Comparison of ENCODE assay signal across 8 cellular contexts in the genomic region with DNA sequence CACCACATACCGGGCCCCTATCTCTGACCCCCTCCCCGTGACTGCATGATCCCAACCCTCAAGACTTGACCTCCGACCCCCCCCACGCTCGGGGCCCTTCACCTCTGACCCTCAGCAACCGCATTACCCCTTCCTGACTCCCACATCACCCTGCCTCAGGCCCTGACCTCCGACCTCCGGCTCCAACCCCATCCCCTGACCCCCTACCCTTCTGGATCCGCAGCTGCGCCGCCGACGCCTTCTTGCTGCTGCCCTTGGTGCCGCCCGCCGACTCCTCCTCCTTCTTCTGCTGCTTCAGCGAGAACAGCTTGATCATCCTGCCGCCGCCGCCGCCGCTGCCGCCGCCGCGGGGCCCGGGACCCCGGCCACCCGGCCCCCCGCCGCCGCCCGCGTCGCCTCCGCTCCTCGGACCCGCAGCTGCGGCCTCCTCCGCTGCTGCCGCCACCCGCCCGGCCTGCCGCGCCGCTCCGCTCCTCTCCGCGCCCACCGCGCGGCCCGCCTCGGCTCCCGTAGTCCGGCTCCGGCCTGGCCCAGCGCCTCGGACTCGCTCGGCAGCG. TPM values are rescaled to one million over a fixed set of nuclear protein-coding genes. Genes with fewer than 3 reads are reported as not detected.
DNase-seq lines count a peak whose midpoint lies in the region; ATAC-seq, FAIRE-seq and TF ChIP-seq lines count a peak whose summit lies in the region.

A gene (minus strand): TSS at position 546 of the 557 bp plus-strand sequence. CDS start 230 bp downstream, at position 316.

- in situ Hi-C loops in brain microvascular endothelial cell (cut with HindIII; ENCODE audit: low pct_ligation_motif_present, low sequenced_read_pairs) = no loop called here

- TF ChIP-seq CTCF in brain microvascular endothelial cell (IDR thresholded peaks at IDR 0.05; ENCODE audit: low read depth, low read length, missing control alignments) (no peak), keratinocyte (optimal IDR thresholded peaks at IDR 0.05 in 1 of 3, IDR thresholded peaks at IDR 0.05 in 1 of 3, conservative IDR thresholded peaks at IDR 0.05 in 1 of 3; ENCODE audit: extremely low read depth in 1 of 3, insufficient read depth in 2 of 3, low read length in 3 of 3) (no peak)

- peaks cover 42% of the 10 kb centered on the region for H3K79me2 ChIP-seq in keratinocyte (ENCODE audit: control insufficient read depth, insufficient read depth, low read length)

- dilution Hi-C loops in keratinocyte (cut with MboI; ENCODE audit: extremely low pct_ligation_motif_present, low sequenced_read_pairs) = no loop called here

- no peaks in the 10 kb centered on the region for H3K9me1 ChIP-seq in keratinocyte (ENCODE audit: control insufficient read depth, extremely low read depth, insufficient read depth, low read length)

- H3K9ac ChIP-seq in keratinocyte (ENCODE audit: control insufficient read depth, extremely low read depth, insufficient read depth, low read length) = peak within 1 kb of the TSS; percentile 98

- DNase-seq in RCC 7860 (ENCODE audit: low spot score) = peak; percentile 19
- no peak for DNase-seq in brain microvascular endothelial cell
- no peak for DNase-seq in keratinocyte (ENCODE audit: low read depth, low spot score)
- DNase-seq in stimulated activated CD4-positive, alpha-beta T cell treated with anti-CD3 and anti-CD28 coated beads, Interleukin-4, amount 100 ng/mL, for 4 hours = peak; percentile 56 to 61
- no peak for DNase-seq in NCI-H1105 treated with DMSO at 0.1 percent for 48 hours (lab: John Stamatoyannopoulos, UW)
- DNase-seq in NCI-H2171 treated with DMSO at 0.1 percent for 48 hours (lab: John Stamatoyannopoulos, UW) = no peak

- no peaks in the 10 kb centered on the region for H4K20me1 ChIP-seq in keratinocyte (ENCODE audit: control insufficient read depth, extremely low read depth, insufficient read depth, low read length)

- H2AFZ ChIP-seq in keratinocyte (ENCODE audit: control insufficient read depth, low read length) = peak within 1 kb of the TSS; percentile 90

- H3K4me1 ChIP-seq in keratinocyte (ENCODE audit: control insufficient read depth, extremely low read depth, insufficient read depth, low read length) = peaks cover 49% of the 10 kb centered on the region

- H3K27me3 ChIP-seq in brain microvascular endothelial cell (replicated peaks) (no peaks in the 10 kb centered on the region), keratinocyte (ENCODE audit: control insufficient read depth, extremely low read depth, insufficient read depth, low read length) (peaks cover 3% of the 10 kb centered on the region)

- ATAC-seq in GM21515 (IDR thresholded peaks at IDR 0.05; ENCODE audit: unreplicated experiment) = peak; percentile 0
- no peak for ATAC-seq in GM19351 (IDR thresholded peaks at IDR 0.05; ENCODE audit: unreplicated experiment)

- peak within 1 kb of the TSS; percentile 92 for H3K4me3 ChIP-seq in brain microvascular endothelial cell (ENCODE audit: low read depth, low read length)
- peak within 1 kb of the TSS; percentile 95 to 98 (median 95) for H3K4me3 ChIP-seq in keratinocyte (ENCODE audit: control insufficient read depth in 2 of 3, extremely low read depth in 1 of 3, insufficient read depth in 2 of 3, low read depth in 1 of 3, low read length in 3 of 3)

- H3K27ac ChIP-seq in brain microvascular endothelial cell = peak within 1 kb of the TSS; percentile 94
- peak within 1 kb of the TSS; percentile 96 for H3K27ac ChIP-seq in keratinocyte (ENCODE audit: control insufficient read depth, insufficient read depth, low read length)

- peaks cover 15% of the 10 kb centered on the region for H3K36me3 ChIP-seq in brain microvascular endothelial cell (replicated peaks)
- H3K36me3 ChIP-seq in keratinocyte (ENCODE audit: control insufficient read depth in 2 of 2, extremely low read depth in 1 of 2, insufficient read depth in 2 of 2, low read length in 2 of 2) = peaks cover 15 to 17% of the 10 kb centered on the region in 2 experiments

- H3K9me3 ChIP-seq in keratinocyte (ENCODE audit: control insufficient read depth, low read depth, low read length) = no peaks in the 10 kb centered on the region

- H3K4me2 ChIP-seq in keratinocyte (ENCODE audit: control insufficient read depth, extremely low read depth, insufficient read depth, low read depth, low read length) = peak within 1 kb of the TSS; percentile 98

- no peak for FAIRE-seq in RCC 7860 (lab: Jason Lieb, UNC)
- no peak for FAIRE-seq in keratinocyte (lab: Jason Lieb, UNC)

RNA-seq across cellular contexts. Expression of the gene that starts here (rescaled TPM):
- polyA plus RNA-seq in keratinocyte = 55.9 to 104 TPM (median 82.6 TPM) in 3 replicates
- polyA plus RNA-seq in keratinocyte (2011; ENCODE audit: low read depth) = 41.2 TPM
- polyA plus RNA-seq in keratinocyte (2011; cell fraction: cytosol; rRNA removed) = 62.9 and 69.2 TPM in 2 replicates
- 50.4 and 56.5 TPM in 2 replicates for polyA plus RNA-seq in keratinocyte (2011; cell fraction: nucleus; rRNA removed)
- polyA plus RNA-seq in keratinocyte (2012; ENCODE audit: low replicate concordance) = 60.7 and 88.1 TPM in 2 replicates
- 50.9 to 113 TPM (median 64.6 TPM) in 3 replicates for polyA minus RNA-seq in keratinocyte
- 68.3 TPM for polyA minus RNA-seq in keratinocyte (2011; cell fraction: cytosol; rRNA and poly(A)+ RNA removed)
- 13.5 and 18.7 TPM in 2 replicates for polyA minus RNA-seq in keratinocyte (2011; cell fraction: nucleus; rRNA and poly(A)+ RNA removed)

Comparison
In these comparisons a context has a peak if more than half of its experiments do, and no peak if none do; other contexts are left out.
1. DNase-seq: peak in RCC 7860 (single experiment) and stimulated activated CD4-positive, alpha-beta T cell treated with anti-CD3 and anti-CD28 coated beads, Interleukin-4, amount 100 ng/mL, for 4 hours (2 of 2); none in brain microvascular endothelial cell (single experiment), keratinocyte (single experiment), NCI-H1105 treated with DMSO at 0.1 percent for 48 hours (single experiment) and NCI-H2171 treated with DMSO at 0.1 percent for 48 hours (single experiment).